23 cellular contexts compared by ENCODE assay signal in genomic region chr22:47696776-47697175, GRCh38.
DNase-seq lines count a peak whose midpoint lies in the region; ATAC-seq and TF ChIP-seq lines count a peak whose summit lies in the region.
"Had no signal": no experiment of that assay in that cellular context is flagged by ENCODE, and none has a peak within 500 bp of the region (broad histone marks: within the 10 kb centered on the region; RNA-seq: fewer than 3 reads in every experiment).

No MANE protein-coding gene starts in this region.

- no peak overlapping the region for H3K56ac ChIP-seq in mesendoderm (ENCODE audit: low read length)

- peaks cover 45% of the 10 kb centered on the region for H3K9me3 Mint-ChIP-seq in endodermal cell
- H3K9me3 Mint-ChIP-seq: CD4-positive, alpha-beta T cell; CD8-positive, alpha-beta memory T cell had no signal

- H3K79me1 ChIP-seq in mesendoderm (ENCODE audit: low read length), result no peaks in the 10 kb centered on the region

- peak overlapping the region; percentile 82 for H2BK120ac ChIP-seq in mesendoderm (ENCODE audit: low read depth, low read length)

- H3K36me3 ChIP-seq in MM.1S (replicated peaks; ENCODE audit: insufficient read depth, low read length) (no peaks in the 10 kb centered on the region), endodermal cell (ENCODE audit: control insufficient read depth, insufficient read depth, low read length) (no peaks in the 10 kb centered on the region), mesendoderm (ENCODE audit: control insufficient read depth, insufficient read depth, low read length) (no peaks in the 10 kb centered on the region)
- H3K36me3 ChIP-seq: BE2C; BLaER1 treated with 17β-estradiol and CSF1 and Interleukin-3, amounts not matched to agents 10 nM and 100 nM had no signal

- H3K36me3 Mint-ChIP-seq in endodermal cell (ENCODE audit: low read depth), result peaks cover 2% of the 10 kb centered on the region
- H3K36me3 Mint-ChIP-seq: CD14-positive monocyte; CD8-positive, alpha-beta memory T cell had no signal

- peaks cover 26% of the 10 kb centered on the region for H3K4me1 ChIP-seq in MM.1S (ENCODE audit: low read length)
- no peaks in the 10 kb centered on the region for H3K4me1 ChIP-seq in endodermal cell (ENCODE audit: control insufficient read depth, insufficient read depth, low read length)
- H3K4me1 ChIP-seq in mesendoderm (ENCODE audit: control insufficient read depth, low read depth, low read length), result peaks cover 2% of the 10 kb centered on the region
- H3K4me1 ChIP-seq: A549; BE2C; BLaER1 treated with 17β-estradiol and CSF1 and Interleukin-3, amounts not matched to agents 10 nM and 100 nM had no signal

- no peak overlapping the region for H2BK5ac ChIP-seq in mesendoderm (ENCODE audit: low read length)

- 100% methylated on average over 2 of the region's 3 CpGs; no CpG with 5 or more reads in 1 of the 2 experiments for WGBS in endodermal cell (ENCODE audit: insufficient coverage in 1 of 2, insufficient read length in 1 of 2), 2 experiments
- WGBS in mesendoderm (ENCODE audit: extremely low coverage, insufficient coverage, low lambda C conversion rate), result no CpG with 5 or more reads among the region's 3 CpGs

- H3K27me3 ChIP-seq in MM.1S (replicated peaks; ENCODE audit: insufficient read depth, low read length) (no peaks in the 10 kb centered on the region), endodermal cell (ENCODE audit: control insufficient read depth, insufficient read depth, low read length, poor library complexity, severe bottlenecking) (no peaks in the 10 kb centered on the region), mesendoderm (ENCODE audit: insufficient read depth, low read length, poor library complexity) (no peaks in the 10 kb centered on the region)
- H3K27me3 ChIP-seq: BE2C; BLaER1 treated with 17β-estradiol and CSF1 and Interleukin-3, amounts not matched to agents 10 nM and 100 nM had no signal

- H2AK5ac ChIP-seq in mesendoderm (ENCODE audit: low read length), result no peak overlapping the region

- H2BK15ac ChIP-seq in mesendoderm (replicated peaks; ENCODE audit: low read depth), result no peak overlapping the region

- H3K4me2 ChIP-seq in MM.1S (ENCODE audit: low read depth, low read length), result no peak overlapping the region
- H3K4me2 ChIP-seq in mesendoderm (ENCODE audit: low read length), result no peak overlapping the region
- H3K4me2 ChIP-seq: A549; BLaER1 treated with 17β-estradiol and CSF1 and Interleukin-3, amounts not matched to agents 10 nM and 100 nM had no signal

- H4K8ac ChIP-seq in mesendoderm (ENCODE audit: low read depth, low read length), result no peak overlapping the region

- H3K9ac ChIP-seq in MM.1S (ENCODE audit: low read length) (no peak overlapping the region), endodermal cell (ENCODE audit: extremely low read depth, low read length, poor library complexity, severe bottlenecking) (no peak overlapping the region), mesendoderm (ENCODE audit: low read length) (no peak overlapping the region)
- H3K9ac ChIP-seq: BLaER1 treated with 17β-estradiol and CSF1 and Interleukin-3, amounts not matched to agents 10 nM and 100 nM; GM23248 had no signal

- no peak for ATAC-seq in HG03571 (IDR thresholded peaks at IDR 0.05; ENCODE audit: unreplicated experiment)
- ATAC-seq: A549, GM12878 had no signal

- no peak overlapping the region for H3K4ac ChIP-seq in mesendoderm (ENCODE audit: low read depth, low read length)

- no peak overlapping the region for H3K4me3 Mint-ChIP-seq in endodermal cell
- H3K4me3 Mint-ChIP-seq: CD14-positive monocyte; CD4-positive, alpha-beta T cell; CD8-positive, alpha-beta memory T cell had no signal

- DNase-seq in MM.1S (no peak), endodermal cell (no peak), mesendoderm (no peak), LoVo (ENCODE audit: low spot score) (no peak)
- DNase-seq in stimulated activated naive CD4-positive, alpha-beta T cell (lab: John Stamatoyannopoulos, UW), result no peak
- DNase-seq: 8988T; ACHN; AML-193; BE2C; CD4-positive, alpha-beta T cell; CD8-positive, alpha-beta memory T cell; DMS 273 treated with DMSO at 0.1 percent for 48 hours; DMS79; EL; GDM1; GM23248; H7; HCEC 1CT had no signal

- H3K23ac ChIP-seq in mesendoderm (ENCODE audit: low read length), result no peak overlapping the region

- no peak for TF ChIP-seq CTCF in MM.1S (IDR thresholded peaks at IDR 0.05; ENCODE audit: low read length)
- TF ChIP-seq CTCF in endodermal cell (conservative IDR thresholded peaks at IDR 0.05), result no peak

- H3K27ac Mint-ChIP-seq in endodermal cell, result no peak overlapping the region
- H3K27ac Mint-ChIP-seq: CD14-positive monocyte; CD4-positive, alpha-beta T cell; CD8-positive, alpha-beta memory T cell had no signal

- H3K4me1 Mint-ChIP-seq in endodermal cell, result peaks cover 10% of the 10 kb centered on the region
- H3K4me1 Mint-ChIP-seq: CD14-positive monocyte; CD8-positive, alpha-beta memory T cell had no signal

- H3F3A ChIP-seq in MM.1S (ENCODE audit: insufficient read depth, low read length), result peaks cover 11% of the 10 kb centered on the region; the same call in 1 of the 2 replicates

- H3K18ac ChIP-seq in mesendoderm (ENCODE audit: low read length), result peak overlapping the region; percentile 78

- peak overlapping the region; percentile 99; the same call in 1 of the 2 replicates for H3K27ac ChIP-seq in MM.1S (ENCODE audit: low read length)
- H3K27ac ChIP-seq in endodermal cell (ENCODE audit: low read depth, low read length), result no peak overlapping the region
- no peak overlapping the region for H3K27ac ChIP-seq in mesendoderm (ENCODE audit: low read depth, low read length)
- H3K27ac ChIP-seq: A549; BLaER1 treated with 17β-estradiol and CSF1 and Interleukin-3, amounts not matched to agents 10 nM and 100 nM; GM23248 had no signal

- H3K9me2 ChIP-seq in MM.1S (replicated peaks; ENCODE audit: insufficient read depth, low read length), result no peaks in the 10 kb centered on the region

- H3K79me2 ChIP-seq in MM.1S (ENCODE audit: low read length) (no peaks in the 10 kb centered on the region), mesendoderm (ENCODE audit: control insufficient read depth, insufficient read depth, low read length) (no peaks in the 10 kb centered on the region)

- peaks cover 3% of the 10 kb centered on the region for H3K27me3 Mint-ChIP-seq in endodermal cell (ENCODE audit: insufficient read depth)
- H3K27me3 Mint-ChIP-seq: CD4-positive, alpha-beta T cell had no signal

- H4K5ac ChIP-seq in mesendoderm (ENCODE audit: low read length), result no peak overlapping the region

- H3K4me3 ChIP-seq in MM.1S (ENCODE audit: low read length) (no peak overlapping the region), endodermal cell (ENCODE audit: low read length) (peak overlapping the region; percentile 64), mesendoderm (ENCODE audit: low read length) (no peak overlapping the region)
- H3K4me3 ChIP-seq: A549; BLaER1 treated with 17β-estradiol and CSF1 and Interleukin-3, amounts not matched to agents 10 nM and 100 nM; GM12878; GM23248 had no signal

- no peaks in the 10 kb centered on the region for H4K20me1 ChIP-seq in MM.1S (ENCODE audit: insufficient read depth, low read length)
- H4K20me1 ChIP-seq: BLaER1 treated with 17β-estradiol and CSF1 and Interleukin-3, amounts not matched to agents 10 nM and 100 nM had no signal

- no peak overlapping the region for H2AFZ ChIP-seq in MM.1S (ENCODE audit: low read length)
- H2AFZ ChIP-seq: GM23248 had no signal

- H3K9me3 ChIP-seq in MM.1S (replicated peaks; ENCODE audit: insufficient read depth, low read length) (no peaks in the 10 kb centered on the region), endodermal cell (ENCODE audit: control insufficient read depth, low read length) (peaks cover 82% of the 10 kb centered on the region)
- H3K9me3 ChIP-seq: A549; BE2C; BLaER1 treated with 17β-estradiol and CSF1 and Interleukin-3, amounts not matched to agents 10 nM and 100 nM had no signal
